In the genomic region with DNA sequence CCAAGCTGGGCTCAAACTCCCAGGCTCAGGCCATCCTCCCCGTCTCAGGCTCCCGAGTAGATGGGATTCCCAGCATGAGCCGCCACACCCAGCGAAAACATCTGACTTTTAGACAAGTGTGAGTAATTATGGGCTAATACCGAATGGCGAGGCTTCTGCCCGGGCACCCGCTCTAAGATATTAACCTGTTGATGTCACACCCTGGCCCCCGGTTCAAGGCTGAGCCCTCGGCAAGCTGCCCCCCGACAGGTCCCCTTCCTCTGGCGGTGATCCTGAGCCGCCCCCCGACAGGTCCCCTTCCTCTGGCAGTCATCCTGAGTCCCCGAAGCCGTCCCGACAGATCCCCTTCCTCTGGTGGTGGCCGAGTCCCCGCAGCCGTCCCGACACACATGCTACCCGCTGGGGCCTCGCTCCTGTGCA, we compare ENCODE assay signal across 12 cellular contexts. TPM values are rescaled to one million over a fixed set of nuclear protein-coding genes. Genes with fewer than 3 reads are reported as not detected.
A peak's percentile ranks its signal among the peaks of the same experiment; 100 is the strongest.
DNase-seq lines count a peak whose midpoint lies in the region; ATAC-seq, FAIRE-seq and TF ChIP-seq lines count a peak whose summit lies in the region.
"Had no signal": no experiment of that assay in that cellular context is flagged by ENCODE, and none has a peak within 500 bp of the region (broad histone marks: within the 10 kb centered on the region; RNA-seq: fewer than 3 reads in every experiment).

No MANE protein-coding gene starts in this region.

- H3K36me3 ChIP-seq in K562 (ENCODE audit: control insufficient read depth, insufficient read depth, low read length) (peaks cover 30% of the 10 kb centered on the region; the same call in 2 of the 3 replicates), neuronal stem cell (replicated peaks in 1 of 2; ENCODE audit: control insufficient read depth in 2 of 2, insufficient read depth in 2 of 2, low read length in 2 of 2) (peaks cover 0 to 1% of the 10 kb centered on the region in 2 donors)

- POLR2A ChIA-PET in K562 (lab: Yijun Ruan, JAX) = no interaction called here

- peaks cover 4% of the 10 kb centered on the region for H3K79me1 ChIP-seq in neuronal stem cell (ENCODE audit: low read depth, low read length)

- in situ Hi-C loops in K562 (cut with MboI) = no loop called here

- no peaks in the 10 kb centered on the region for H3K27me3 ChIP-seq in K562 (ENCODE audit: control insufficient read depth in 2 of 2, insufficient read depth in 2 of 2, low read length in 2 of 2)
- peaks cover 0 to 2% (median 0%) of the 10 kb centered on the region in 3 experiments for H3K27me3 ChIP-seq in neuronal stem cell (ENCODE audit: control insufficient read depth in 3 of 3, insufficient read depth in 3 of 3, low read depth in 1 of 3, low read length in 3 of 3)

- TF ChIP-seq RAD21 in K562 (CRISPR knock-in tag; conservative IDR thresholded peaks at IDR 0.05 in 1 of 2, IDR thresholded peaks at IDR 0.05 in 1 of 2) = no peak

- H3K9me3 ChIP-seq in K562 (replicated peaks; ENCODE audit: control insufficient read depth, insufficient read depth, low read depth, low read length) (no peaks in the 10 kb centered on the region), neuronal stem cell (replicated peaks in 1 of 2; ENCODE audit: control insufficient read depth in 2 of 2, insufficient read depth in 1 of 2, low read depth in 1 of 2, low read length in 2 of 2) (no peaks in the 10 kb centered on the region)

- no peaks in the 10 kb centered on the region for H4K20me1 ChIP-seq in K562 (replicated peaks; ENCODE audit: control insufficient read depth, insufficient read depth, low read length)

- H3K4me2 ChIP-seq in K562 (ENCODE audit: insufficient read depth, low read length) (no peak overlapping the region), neuronal stem cell (ENCODE audit: insufficient read depth, low read length, poor library complexity, severe bottlenecking) (no peak overlapping the region)

- H2BK15ac ChIP-seq in neuronal stem cell (ENCODE audit: low read length) = no peak overlapping the region

- H3K14ac ChIP-seq in neuronal stem cell (ENCODE audit: low read length) = no peak overlapping the region

- H3K4me3 ChIP-seq in K562 (no peak overlapping the region), neuronal stem cell (ENCODE audit: low read length in 2 of 2) (no peak overlapping the region)

- H4K8ac ChIP-seq in neuronal stem cell (ENCODE audit: low read depth, low read length) = peak overlapping the region; percentile 48

- H2AFZ ChIP-seq in K562 (ENCODE audit: low read depth, low read length) (no peak overlapping the region), neuronal stem cell (ENCODE audit: low read length) (no peak overlapping the region)

- H3K9me1 ChIP-seq in K562 (ENCODE audit: control insufficient read depth, insufficient read depth, low read length) = no peaks in the 10 kb centered on the region

- no peak overlapping the region for H3K27ac ChIP-seq in K562 (ENCODE audit: extremely low read depth, low read depth, low read length)
- no peak overlapping the region for H3K27ac ChIP-seq in neuronal stem cell (replicated peaks; ENCODE audit: low read length)
- H3K27ac ChIP-seq: C4-2B had no signal

- H2AK5ac ChIP-seq in neuronal stem cell (ENCODE audit: low read depth, low read length) = peak overlapping the region; percentile 28

- no peak for TF ChIP-seq EP300 in K562 (IDR thresholded peaks at IDR 0.05; ENCODE audit: low read length)

- H4K91ac ChIP-seq in neuronal stem cell (ENCODE audit: low read depth, low read length, poor library complexity) = no peak overlapping the region

- H3K79me2 ChIP-seq in K562 (ENCODE audit: control insufficient read depth, insufficient read depth, low read length) = peaks cover 28% of the 10 kb centered on the region

- BruUV-seq in K562 (replicated peaks; lab: Mats Ljungman, UMichigan) = no TSS peak

- DNase-seq in GM03348 (ENCODE audit: low spot score) = peak; percentile 75
- DNase-seq in K562 (ENCODE audit: extremely low read depth in 1 of 4, low spot score in 3 of 4) = no peak
- no peak for DNase-seq in neuronal stem cell (ENCODE audit: low spot score)
- no peak for DNase-seq in NCI-H1417 (lab: John Stamatoyannopoulos, UW)
- DNase-seq in NCI-H345 (lab: John Stamatoyannopoulos, UW) = no peak
- DNase-seq: NCI-H1436, NCI-H774, SHP77 had no signal

- H3K4ac ChIP-seq in neuronal stem cell (ENCODE audit: low read length) = no peak overlapping the region

- FAIRE-seq in K562 (lab: Jason Lieb, UNC) = no peak
- FAIRE-seq: islet of Langerhans, TTC549 had no signal

- WGBS in K562 (ENCODE audit: insufficient coverage, low coverage, missing lambda C conversion rate) = 82% methylated on average over 10 of the region's 23 CpGs
- WGBS in neuronal stem cell (ENCODE audit: extremely low coverage in 2 of 2, insufficient read length in 2 of 2, insufficient replicate concordance in 1 of 2), 2 donors = no CpG with 5 or more reads among the region's 23 CpGs

- H2BK5ac ChIP-seq in neuronal stem cell (ENCODE audit: low read length) = no peak overlapping the region

- TF ChIP-seq POLR2A in K562 (conservative IDR thresholded peaks at IDR 0.05) = no peak

- CTCF ChIA-PET in K562 (lab: Yijun Ruan, JAX; ENCODE audit: low intra/inter-chr PET ratio) = no interaction called here

- H3K18ac ChIP-seq in neuronal stem cell (ENCODE audit: low read length) = peak overlapping the region; percentile 38

- no peak for TF ChIP-seq CTCF in K562 (IDR thresholded peaks at IDR 0.05 in 2 of 3, conservative IDR thresholded peaks at IDR 0.05 in 1 of 3; ENCODE audit: insufficient read depth in 2 of 3, low read depth in 1 of 3, low read length in 3 of 3)

- H3K4me1 ChIP-seq in K562 (replicated peaks in 1 of 2; ENCODE audit: control insufficient read depth in 2 of 2, insufficient read depth in 2 of 2, low read length in 2 of 2) = peaks cover 19 to 72% of the 10 kb centered on the region in 2 experiments; a peak in 4 of 5 replicates
- peaks cover 12 to 22% of the 10 kb centered on the region in 2 donors for H3K4me1 ChIP-seq in neuronal stem cell (ENCODE audit: control insufficient read depth in 2 of 2, insufficient read depth in 1 of 2, low read depth in 1 of 2, low read length in 2 of 2)

- ATAC-seq in K562 (no peak), GM18861 (IDR thresholded peaks at IDR 0.05; ENCODE audit: unreplicated experiment) (no peak)

- no peak overlapping the region for H3K23ac ChIP-seq in neuronal stem cell (ENCODE audit: low read depth, low read length, poor library complexity)

- H2BK120ac ChIP-seq in neuronal stem cell (ENCODE audit: low read depth, low read length) = no peak overlapping the region

- H2BK12ac ChIP-seq in neuronal stem cell (ENCODE audit: low read length) = no peak overlapping the region

- intact Hi-C loops in K562 (cut with micrococcal nuclease) = no loop called here

- H3K9ac ChIP-seq in K562 (ENCODE audit: insufficient read depth in 1 of 2, low read depth in 2 of 2, low read length in 2 of 2) = peak overlapping the region in 1 of 2 experiments; percentile 45; a peak in 1 of 4 replicates
- H3K9ac ChIP-seq in neuronal stem cell (ENCODE audit: low read depth, low read length, poor library complexity) = no peak overlapping the region

RNA-seq across cellular contexts. Expression of a gene that starts 5.2 kb away (rescaled TPM):
- total RNA-seq in K562 (2011; cell fraction: chromatin; rRNA removed; ENCODE audit: low replicate concordance) = 26.2 and 74.4 TPM in 2 replicates
- total RNA-seq in K562 (2011; cell fraction: nucleolus; rRNA removed) = 89.7 and 92.9 TPM in 2 replicates
- total RNA-seq in K562 (2011; cell fraction: nucleoplasm; rRNA removed) = 63.3 and 66.8 TPM in 2 replicates
- total RNA-seq in K562 (2014; rRNA removed) = 122 and 132 TPM in 2 replicates
- 46.5 and 57.2 TPM in 2 replicates for total RNA-seq in K562 (2014; rRNA removed; fragmentation: Illumina TruSeq; extraction: Trizol)
- 81.5 and 83.4 TPM in 2 replicates for total RNA-seq in K562 (2015; rRNA removed; fragmentation: Illumina TruSeq; extraction: Trizol)
- 77.3 and 80.1 TPM in 2 replicates for total RNA-seq in K562 (2021)
- polyA plus RNA-seq in K562 (2011; rRNA removed) = 93.6 and 96.3 TPM in 2 replicates
- 110 and 136 TPM in 2 replicates for polyA plus RNA-seq in K562 (2011; cell fraction: cytosol; rRNA removed)
- 144 and 158 TPM in 2 replicates for polyA plus RNA-seq in K562 (2011; cell fraction: nucleus; rRNA removed)
- polyA plus RNA-seq in K562 (2012) = 65.4 and 71.5 TPM in 2 replicates
- polyA plus RNA-seq in K562 (2014; fragmentation: Illumina TruSeq; extraction: Trizol) = 54.0 and 64.6 TPM in 2 replicates
- 10 to 100 TPM; 34.8 to 55.3 TPM for polyA plus RNA-seq in K562 (2014; fragmentation: Nextera tagmentation; extraction: Ambion mirVana)
- polyA plus RNA-seq in K562 (2014; rRNA removed) = 121 and 136 TPM in 2 replicates
- 20.1 and 30.9 TPM in 2 replicates for polyA minus RNA-seq in K562 (2011; rRNA and poly(A)+ RNA removed)
- polyA minus RNA-seq in K562 (2011; cell fraction: cytosol; rRNA and poly(A)+ RNA removed) = 22.6 and 24.3 TPM in 2 replicates
- polyA minus RNA-seq in K562 (2011; cell fraction: nucleus; rRNA and poly(A)+ RNA removed) = 12.3 and 13.9 TPM in 2 replicates
- 16.9 TPM for polyA plus RNA-seq in neuronal stem cell (2013, experiment 1 of 2)
- polyA plus RNA-seq in neuronal stem cell (2013, experiment 2 of 2) = 15.7 TPM

RNA-seq across cellular contexts. Expression of a gene that starts 8.6 kb away (rescaled TPM):
- 0.32 and 2.6 TPM in 2 replicates for total RNA-seq in K562 (2011; cell fraction: chromatin; rRNA removed; ENCODE audit: low replicate concordance)
- 0.66 and 1.5 TPM in 2 replicates for total RNA-seq in K562 (2011; cell fraction: nucleolus; rRNA removed)
- 0.29 and 1.8 TPM in 2 replicates for total RNA-seq in K562 (2011; cell fraction: nucleoplasm; rRNA removed)
- total RNA-seq in K562 (2014; rRNA removed) (0.18 TPM in 1 of 2 replicates, not detected in the other), K562 (2014; rRNA removed; fragmentation: Illumina TruSeq; extraction: Trizol) (not detected in 2 replicates), K562 (2015; rRNA removed; fragmentation: Illumina TruSeq; extraction: Trizol) (not detected in 2 replicates), K562 (2021) (0.11 and 0.31 TPM in 2 replicates)
- polyA plus RNA-seq in K562 (2011; rRNA removed) (0.10 and 0.20 TPM in 2 replicates), K562 (2014; fragmentation: Illumina TruSeq; extraction: Trizol) (not detected in 2 replicates), K562 (2014; fragmentation: Nextera tagmentation; extraction: Ambion mirVana) (not detected), K562 (2014; rRNA removed) (not detected in 2 replicates)
- polyA plus RNA-seq in K562 (2011; cell fraction: cytosol; rRNA removed) = 0.12 and 0.72 TPM in 2 replicates
- 0.53 and 1.7 TPM in 2 replicates for polyA plus RNA-seq in K562 (2011; cell fraction: nucleus; rRNA removed)
- 0.04 and 0.12 TPM in 2 replicates for polyA plus RNA-seq in K562 (2012)
- polyA minus RNA-seq in K562 (2011; rRNA and poly(A)+ RNA removed) = 0.14 and 0.15 TPM in 2 replicates
- 0.19 and 0.27 TPM in 2 replicates for polyA minus RNA-seq in K562 (2011; cell fraction: cytosol; rRNA and poly(A)+ RNA removed)
- 0.89 and 1.1 TPM in 2 replicates for polyA minus RNA-seq in K562 (2011; cell fraction: nucleus; rRNA and poly(A)+ RNA removed)
- polyA plus RNA-seq in neuronal stem cell (2013, experiment 1 of 2) = 0.32 TPM
- polyA plus RNA-seq in neuronal stem cell (2013, experiment 2 of 2) = 0.28 TPM

RNA-seq across cellular contexts. Expression of a gene that starts 34.1 kb away (rescaled TPM):
- 8.5 and 20.5 TPM in 2 replicates for total RNA-seq in K562 (2011; cell fraction: chromatin; rRNA removed; ENCODE audit: low replicate concordance)
- total RNA-seq in K562 (2011; cell fraction: nucleolus; rRNA removed) = 11.2 and 12.1 TPM in 2 replicates
- 5.1 and 7.6 TPM in 2 replicates for total RNA-seq in K562 (2011; cell fraction: nucleoplasm; rRNA removed)
- total RNA-seq in K562 (2014; rRNA removed) = 11.7 and 15.6 TPM in 2 replicates
- 1.1 and 1.3 TPM in 2 replicates for total RNA-seq in K562 (2014; rRNA removed; fragmentation: Illumina TruSeq; extraction: Trizol)
- total RNA-seq in K562 (2015; rRNA removed; fragmentation: Illumina TruSeq; extraction: Trizol) = 4.7 and 5.5 TPM in 2 replicates
- total RNA-seq in K562 (2021) = 17.6 and 24.4 TPM in 2 replicates
- 2.1 and 4.9 TPM in 2 replicates for polyA plus RNA-seq in K562 (2011; rRNA removed)
- 3.8 and 5.1 TPM in 2 replicates for polyA plus RNA-seq in K562 (2011; cell fraction: cytosol; rRNA removed)
- polyA plus RNA-seq in K562 (2011; cell fraction: nucleus; rRNA removed) = 9.8 and 26.1 TPM in 2 replicates
- 11.2 and 12.1 TPM in 2 replicates for polyA plus RNA-seq in K562 (2012)
- polyA plus RNA-seq in K562 (2014; fragmentation: Illumina TruSeq; extraction: Trizol) = 3.7 and 6.9 TPM in 2 replicates
- under 1 TPM; 0.04 to 0.07 TPM for polyA plus RNA-seq in K562 (2014; fragmentation: Nextera tagmentation; extraction: Ambion mirVana)
- polyA plus RNA-seq in K562 (2014; rRNA removed) = 12.8 and 13.5 TPM in 2 replicates
- polyA minus RNA-seq in K562 (2011; rRNA and poly(A)+ RNA removed) = 0.66 and 1.1 TPM in 2 replicates
- 5.5 and 7.7 TPM in 2 replicates for polyA minus RNA-seq in K562 (2011; cell fraction: cytosol; rRNA and poly(A)+ RNA removed)
- 3.6 and 3.8 TPM in 2 replicates for polyA minus RNA-seq in K562 (2011; cell fraction: nucleus; rRNA and poly(A)+ RNA removed)
- 4.4 TPM for polyA plus RNA-seq in neuronal stem cell (2013, experiment 1 of 2)
- polyA plus RNA-seq in neuronal stem cell (2013, experiment 2 of 2) = 4.1 TPM
